1 cellular context compared by ENCODE assay signal in genomic region chr13:110615322-110616102, GRCh38.
TF ChIP-seq lines count a peak whose summit lies in the region.

TSS of gene NAXD (plus strand) at chr13:110615545. CDS start at chr13:110615602, 57 bp downstream.

TF ChIP-seq in HepG2, 621 proteins besides CTCF, POLR2A, EP300 and RAD21 (continued from another document and continues in another):
- TF ChIP-seq ELK4 (CRISPR knock-in tag; IDR thresholded peaks at IDR 0.05; ENCODE audit: borderline replicate concordance), result no peak; the same call in 1 of the 2 replicates
- peak; percentile 94; the same call in 1 of the 2 replicates for TF ChIP-seq ZFP82 (CRISPR knock-in tag; IDR thresholded peaks at IDR 0.05; ENCODE audit: borderline replicate concordance)
- no peak for TF ChIP-seq ZNF160 (CRISPR knock-in tag; IDR thresholded peaks at IDR 0.05)
- no peak for TF ChIP-seq ZNF557 (CRISPR knock-in tag; IDR thresholded peaks at IDR 0.05)
- TF ChIP-seq MTA3 (CRISPR knock-in tag; IDR thresholded peaks at IDR 0.05), result no peak
- TF ChIP-seq GZF1 (CRISPR knock-in tag; IDR thresholded peaks at IDR 0.05), result no peak
- no peak for TF ChIP-seq MYPOP (CRISPR knock-in tag; IDR thresholded peaks at IDR 0.05)
- peak; percentile 79 for TF ChIP-seq ZNF652 (CRISPR knock-in tag; IDR thresholded peaks at IDR 0.05; ENCODE audit: borderline replicate concordance, low read depth)
- no peak for TF ChIP-seq ELF3 (CRISPR knock-in tag; IDR thresholded peaks at IDR 0.05)
- no peak; the same call in 1 of the 2 replicates for TF ChIP-seq SNAPC2 (CRISPR knock-in tag; IDR thresholded peaks at IDR 0.05)
- TF ChIP-seq RARA (CRISPR knock-in tag; IDR thresholded peaks at IDR 0.05), result peak; percentile 30; the same call in 1 of the 2 replicates
- no peak for TF ChIP-seq NPAS2 (CRISPR knock-in tag; IDR thresholded peaks at IDR 0.05; ENCODE audit: borderline replicate concordance)
- TF ChIP-seq ZBTB8A (CRISPR knock-in tag; IDR thresholded peaks at IDR 0.05; ENCODE audit: borderline replicate concordance, low read depth), result no peak
- no peak for TF ChIP-seq ZNF484 (CRISPR knock-in tag; IDR thresholded peaks at IDR 0.05; ENCODE audit: borderline replicate concordance, low read depth)
- peak; percentile 35; the same call in 1 of the 2 replicates for TF ChIP-seq MXD3 (CRISPR knock-in tag; IDR thresholded peaks at IDR 0.05)
- no peak for TF ChIP-seq TCF7L2 (IDR thresholded peaks at IDR 0.05; ENCODE audit: low read depth, low read length)
- TF ChIP-seq ZKSCAN8 (CRISPR knock-in tag; IDR thresholded peaks at IDR 0.05; ENCODE audit: borderline replicate concordance), result no peak
- TF ChIP-seq SPEN (CRISPR knock-in tag; IDR thresholded peaks at IDR 0.05; ENCODE audit: low read depth), result peak; percentile 77
- TF ChIP-seq ZFP36L1 (CRISPR knock-in tag; IDR thresholded peaks at IDR 0.05), result no peak
- TF ChIP-seq ZNF567 (CRISPR knock-in tag; IDR thresholded peaks at IDR 0.05; ENCODE audit: borderline replicate concordance), result 0 out of 2 replicates have a peak, but pooled peaks have one; percentile 14
- no peak for TF ChIP-seq NCOA1 (CRISPR knock-in tag; IDR thresholded peaks at IDR 0.05)
- no peak for TF ChIP-seq U2AF2 (IDR thresholded peaks at IDR 0.05; ENCODE audit: low read depth, low read length)
- TF ChIP-seq THYN1 (CRISPR knock-in tag; IDR thresholded peaks at IDR 0.05; ENCODE audit: borderline replicate concordance, low read depth), result no peak
- TF ChIP-seq POGK (CRISPR knock-in tag; conservative IDR thresholded peaks at IDR 0.05), result peak; percentile 69; the same call in 1 of the 2 replicates
- no peak for TF ChIP-seq ZNF225 (CRISPR knock-in tag; IDR thresholded peaks at IDR 0.05)
- TF ChIP-seq TFE3 (CRISPR knock-in tag; IDR thresholded peaks at IDR 0.05), result 0 out of 2 replicates have a peak, but pooled peaks have one; percentile 19
- no peak; the same call in 1 of the 2 replicates for TF ChIP-seq ZNF616 (CRISPR knock-in tag; IDR thresholded peaks at IDR 0.05; ENCODE audit: low read depth)
- TF ChIP-seq MTF1 (CRISPR knock-in tag; IDR thresholded peaks at IDR 0.05), result no peak
- TF ChIP-seq HOXA3 (CRISPR knock-in tag; IDR thresholded peaks at IDR 0.05), result peak; percentile 86
- no peak; the same call in 1 of the 2 replicates for TF ChIP-seq ZNF589 (CRISPR knock-in tag; conservative IDR thresholded peaks at IDR 0.05)
- peak; percentile 18; the same call in 1 of the 2 replicates for TF ChIP-seq HIVEP1 (CRISPR knock-in tag; IDR thresholded peaks at IDR 0.05)
- TF ChIP-seq TIGD3 (CRISPR knock-in tag; IDR thresholded peaks at IDR 0.05; ENCODE audit: borderline replicate concordance), result no peak
- no peak for TF ChIP-seq RARG (CRISPR knock-in tag; IDR thresholded peaks at IDR 0.05; ENCODE audit: low read depth)
- TF ChIP-seq TSC22D2 (CRISPR knock-in tag; IDR thresholded peaks at IDR 0.05; ENCODE audit: borderline replicate concordance), result no peak
- no peak; the same call in 1 of the 2 replicates for TF ChIP-seq PRDM15 (CRISPR knock-in tag; IDR thresholded peaks at IDR 0.05)
- peak; percentile 70; the same call in 1 of the 2 replicates for TF ChIP-seq ZNF766 (CRISPR knock-in tag; IDR thresholded peaks at IDR 0.05; ENCODE audit: borderline replicate concordance)
- no peak for TF ChIP-seq ZNF570 (CRISPR knock-in tag; IDR thresholded peaks at IDR 0.05; ENCODE audit: borderline replicate concordance)
- TF ChIP-seq CEBPZ (IDR thresholded peaks at IDR 0.05; ENCODE audit: low read length), result no peak
- no peak for TF ChIP-seq TBL1XR1 (IDR thresholded peaks at IDR 0.05; ENCODE audit: borderline replicate concordance, low read length, partially characterized antibody)
- no peak for TF ChIP-seq EED (CRISPR knock-in tag; IDR thresholded peaks at IDR 0.05)
- no peak for TF ChIP-seq FOXM1 (CRISPR knock-in tag; IDR thresholded peaks at IDR 0.05)
- no peak for TF ChIP-seq ZFP37 (CRISPR knock-in tag; IDR thresholded peaks at IDR 0.05; ENCODE audit: borderline replicate concordance)
- TF ChIP-seq ZNF234 (CRISPR knock-in tag; conservative IDR thresholded peaks at IDR 0.05), result no peak
- no peak for TF ChIP-seq ZNF512 (CRISPR knock-in tag; IDR thresholded peaks at IDR 0.05)
- no peak for TF ChIP-seq FOXO4 (CRISPR knock-in tag; conservative IDR thresholded peaks at IDR 0.05)
- peak; percentile 52 for TF ChIP-seq TARDBP (CRISPR knock-in tag; IDR thresholded peaks at IDR 0.05)
- TF ChIP-seq ZNF383 (CRISPR knock-in tag; IDR thresholded peaks at IDR 0.05; ENCODE audit: borderline replicate concordance), result no peak
- no peak; the same call in 1 of the 2 replicates for TF ChIP-seq ZNF598 (CRISPR knock-in tag; IDR thresholded peaks at IDR 0.05; ENCODE audit: borderline replicate concordance)
- peak; percentile 92 for TF ChIP-seq THAP11 (CRISPR knock-in tag; IDR thresholded peaks at IDR 0.05)
- TF ChIP-seq ETV5 (CRISPR knock-in tag; IDR thresholded peaks at IDR 0.05; ENCODE audit: borderline replicate concordance), result peak; percentile 68
